In the genomic region with DNA sequence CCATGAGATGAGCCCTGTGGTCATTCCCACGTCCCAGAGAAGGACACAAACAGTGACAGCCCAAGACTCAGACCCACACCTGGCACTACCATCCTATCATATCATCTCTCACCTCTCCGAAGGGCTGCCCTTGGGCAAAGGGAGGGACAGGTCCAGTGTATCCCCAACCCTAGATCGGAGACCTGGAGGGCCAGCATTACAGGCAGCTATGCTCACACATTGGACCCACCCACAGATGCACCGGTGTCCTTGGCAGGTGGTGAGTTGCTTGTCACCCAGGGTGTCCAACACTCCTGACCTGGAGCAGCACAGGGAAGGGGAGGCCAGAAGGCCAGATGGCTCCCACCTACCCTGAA, we compare ENCODE assay signal across 26 cellular contexts.
DNase-seq lines count a peak whose midpoint lies in the region; ATAC-seq, FAIRE-seq and TF ChIP-seq lines count a peak whose summit lies in the region.
"Had no signal": no experiment of that assay in that cellular context is flagged by ENCODE, and none has a peak within 500 bp of the region (broad histone marks: within the 10 kb centered on the region; RNA-seq: fewer than 3 reads in every experiment).

No MANE protein-coding gene starts in this region.

- no peaks in the 10 kb centered on the region for H3K23me2 ChIP-seq in H1 (ENCODE audit: low read depth, low read length)

- no peak for FAIRE-seq in H1 (lab: Jason Lieb, UNC)
- FAIRE-seq: GM12878, RCC 7860 had no signal

- no peak for TF ChIP-seq RAD21 in H1 (IDR thresholded peaks at IDR 0.05 in 1 of 2, conservative IDR thresholded peaks at IDR 0.05 in 1 of 2; ENCODE audit: low read depth in 2 of 2, low read length in 2 of 2)

- peaks cover 11% of the 10 kb centered on the region for H3K4me1 Mint-ChIP-seq in type B pancreatic cell (ENCODE audit: unreplicated experiment)

- H2BK12ac ChIP-seq in H1 (ENCODE audit: low read depth, low read length) (no peak overlapping the region), neuronal stem cell (ENCODE audit: low read length) (no peak overlapping the region)

- H3K4me1 ChIP-seq in H1 (replicated peaks in 1 of 4; ENCODE audit: control insufficient read depth in 3 of 4, insufficient read depth in 4 of 4, low read length in 3 of 4) (peaks cover 0 to 5% (median 0%) of the 10 kb centered on the region in 4 experiments; a peak in 4 of 7 replicates), neuronal stem cell (ENCODE audit: control insufficient read depth in 2 of 2, insufficient read depth in 1 of 2, low read depth in 1 of 2, low read length in 2 of 2) (peaks cover 0 to under 1% of the 10 kb centered on the region in 2 donors)

- TF ChIP-seq POLR2A in H1 (IDR thresholded peaks at IDR 0.05; ENCODE audit: control extremely low read depth in 1 of 2, low read depth in 2 of 2, low read length in 2 of 2): no peak

- no peak overlapping the region for H2BK5ac ChIP-seq in H1 (ENCODE audit: low read depth, low read length)
- H2BK5ac ChIP-seq in neuronal stem cell (ENCODE audit: low read length): no peak overlapping the region

- no peak overlapping the region for H3K18ac ChIP-seq in H1 (ENCODE audit: extremely low read depth, low read length)
- peak overlapping the region; percentile 46 for H3K18ac ChIP-seq in neuronal stem cell (ENCODE audit: low read length)

- H2BK120ac ChIP-seq in H1 (replicated peaks; ENCODE audit: low read depth, low read length) (no peak overlapping the region), neuronal stem cell (ENCODE audit: low read depth, low read length) (no peak overlapping the region)

- H3K27me3 ChIP-seq in H1 (replicated peaks in 1 of 4; ENCODE audit: control insufficient read depth in 3 of 4, extremely low read depth in 1 of 4, insufficient read depth in 3 of 4, low read length in 3 of 4): no peaks in the 10 kb centered on the region; a peak in 2 of 7 replicates
- peaks cover 0 to 34% (median 0%) of the 10 kb centered on the region in 3 experiments for H3K27me3 ChIP-seq in neuronal stem cell (ENCODE audit: control insufficient read depth in 3 of 3, insufficient read depth in 3 of 3, low read depth in 1 of 3, low read length in 3 of 3)
- H3K27me3 ChIP-seq: BLaER1 had no signal

- H3K14ac ChIP-seq in H1 (ENCODE audit: insufficient read length) (no peak overlapping the region), neuronal stem cell (ENCODE audit: low read length) (no peak overlapping the region)

- TF ChIP-seq CTCF in H1 (IDR thresholded peaks at IDR 0.05; ENCODE audit: control extremely low read depth in 1 of 3, insufficient read depth in 1 of 3, low read depth in 1 of 3, low read length in 3 of 3) (no peak), type B pancreatic cell (conservative IDR thresholded peaks at IDR 0.05) (no peak)

- H3K4ac ChIP-seq in H1 (replicated peaks; ENCODE audit: insufficient read length, low read depth, low read length) (no peak overlapping the region), neuronal stem cell (ENCODE audit: low read length) (no peak overlapping the region)

- H2AFZ ChIP-seq in H1 (ENCODE audit: low read length) (no peak overlapping the region), neuronal stem cell (ENCODE audit: low read length) (no peak overlapping the region)
- H2AFZ ChIP-seq: GM23338 had no signal

- no peak overlapping the region for H3K4me2 ChIP-seq in H1 (ENCODE audit: insufficient read depth in 1 of 2, low read depth in 2 of 2, low read length in 2 of 2)
- H3K4me2 ChIP-seq in neuronal stem cell (ENCODE audit: insufficient read depth, low read length, poor library complexity, severe bottlenecking): no peak overlapping the region
- H3K4me2 ChIP-seq: BLaER1, GM23338 had no signal

- no peaks in the 10 kb centered on the region for H3K9me3 ChIP-seq in H1 (ENCODE audit: insufficient read depth in 2 of 2, low read depth in 1 of 2, low read length in 1 of 2)
- no peaks in the 10 kb centered on the region for H3K9me3 ChIP-seq in neuronal stem cell (replicated peaks in 1 of 2; ENCODE audit: control insufficient read depth in 2 of 2, insufficient read depth in 1 of 2, low read depth in 1 of 2, low read length in 2 of 2)
- H3K9me3 ChIP-seq: BLaER1 had no signal

- H4K8ac ChIP-seq in H1 (ENCODE audit: extremely low read depth, insufficient read depth, low read length): peak overlapping the region; percentile 65
- H4K8ac ChIP-seq in neuronal stem cell (ENCODE audit: low read depth, low read length): no peak overlapping the region

- no peak overlapping the region for H3K23ac ChIP-seq in H1 (ENCODE audit: insufficient read length)
- no peak overlapping the region for H3K23ac ChIP-seq in neuronal stem cell (ENCODE audit: low read depth, low read length, poor library complexity)

- H2BK20ac ChIP-seq in H1 (ENCODE audit: low read length): no peak overlapping the region

- POLR2A ChIA-PET in H1 (lab: Charles Lee; ENCODE audit: partially characterized antibody): no interaction called here

- H3K36me3 ChIP-seq in H1 (ENCODE audit: control insufficient read depth in 2 of 4, insufficient read depth in 4 of 4, low read length in 3 of 4): no peaks in the 10 kb centered on the region
- no peaks in the 10 kb centered on the region for H3K36me3 ChIP-seq in neuronal stem cell (replicated peaks in 1 of 2; ENCODE audit: control insufficient read depth in 2 of 2, insufficient read depth in 2 of 2, low read length in 2 of 2)
- H3K36me3 ChIP-seq: BLaER1 had no signal

- CTCF ChIA-PET in H1 (lab: Charles Lee; ENCODE audit: partially characterized antibody): no interaction called here

- H3K9ac ChIP-seq in H1 (replicated peaks in 1 of 4; ENCODE audit: extremely low read depth in 1 of 4, low read depth in 3 of 4, low read length in 3 of 4) (no peak overlapping the region), neuronal stem cell (ENCODE audit: low read depth, low read length, poor library complexity) (no peak overlapping the region)
- H3K9ac ChIP-seq: BLaER1 had no signal

- no peaks in the 10 kb centered on the region for H4K20me1 ChIP-seq in H1 (replicated peaks in 1 of 2; ENCODE audit: control insufficient read depth in 1 of 2, insufficient read depth in 2 of 2, low read length in 2 of 2)
- H4K20me1 ChIP-seq: BLaER1 had no signal

- H3K36me3 Mint-ChIP-seq in type B pancreatic cell: no peaks in the 10 kb centered on the region
- H3K36me3 Mint-ChIP-seq: IgD-negative memory B cell had no signal

- ATAC-seq in HG02610 (IDR thresholded peaks at IDR 0.05; ENCODE audit: unreplicated experiment): no peak
- ATAC-seq: GM12878, GM23338, Right ventricle myocardium inferior had no signal

- H3K27me3 Mint-ChIP-seq in type B pancreatic cell: peaks cover 10% of the 10 kb centered on the region

- H3K79me1 ChIP-seq in H1 (ENCODE audit: low read depth, low read length) (no peaks in the 10 kb centered on the region), neuronal stem cell (ENCODE audit: low read depth, low read length) (no peaks in the 10 kb centered on the region)

- H3K27ac ChIP-seq in H1 (ENCODE audit: low read depth, low read length) (no peak overlapping the region), neuronal stem cell (replicated peaks; ENCODE audit: low read length) (no peak overlapping the region)
- H3K27ac ChIP-seq: 22Rv1, BLaER1 had no signal

- no peak overlapping the region for H3K4me3 Mint-ChIP-seq in type B pancreatic cell
- H3K4me3 Mint-ChIP-seq: CD4-positive, alpha-beta T cell; GM23338; IgD-negative memory B cell had no signal

- no peak overlapping the region for H4K5ac ChIP-seq in H1 (ENCODE audit: insufficient read length, low read depth, low read length)

- H3K4me3 ChIP-seq in H1 (ENCODE audit: extremely low read depth in 1 of 4, insufficient read depth in 2 of 4, low read depth in 3 of 4, low read length in 4 of 4): no peak overlapping the region
- no peak overlapping the region for H3K4me3 ChIP-seq in neuronal stem cell (ENCODE audit: low read length in 2 of 2)
- H3K4me3 ChIP-seq: BLaER1, GM12878, GM23338 had no signal

- no peak overlapping the region for H2AK5ac ChIP-seq in H1 (ENCODE audit: low read depth, low read length)
- H2AK5ac ChIP-seq in neuronal stem cell (ENCODE audit: low read depth, low read length): no peak overlapping the region

- no peak overlapping the region for H3K27ac Mint-ChIP-seq in type B pancreatic cell
- H3K27ac Mint-ChIP-seq: CD4-positive, alpha-beta T cell; GM23338; IgD-negative memory B cell had no signal

- H3K79me2 ChIP-seq in H1 (ENCODE audit: control insufficient read depth in 1 of 2, insufficient read depth in 2 of 2, low read length in 2 of 2): no peaks in the 10 kb centered on the region

- H4K91ac ChIP-seq in H1 (replicated peaks; ENCODE audit: insufficient read length, low read length): no peak overlapping the region
- H4K91ac ChIP-seq in neuronal stem cell (ENCODE audit: low read depth, low read length, poor library complexity): no peak overlapping the region

- H2BK15ac ChIP-seq in H1 (ENCODE audit: low read length) (no peak overlapping the region), neuronal stem cell (ENCODE audit: low read length) (no peak overlapping the region)

- peak; percentile 28 for DNase-seq in activated CD8-positive, alpha-beta memory T cell treated with anti-CD3 and anti-CD28 coated beads for 24 hours
- DNase-seq in activated CD8-positive, alpha-beta memory T cell treated with anti-CD3 and anti-CD28 coated beads, Interleukin-2, amount 50 U/mL, for 48 hours: no peak
- no peak for DNase-seq in H1 (ENCODE audit: low read depth in 1 of 2, low spot score in 2 of 2)
- DNase-seq in neuronal stem cell (ENCODE audit: low spot score): no peak
- DNase-seq in type B pancreatic cell (ENCODE audit: extremely low spot score, unreplicated experiment): peak; percentile 58
- no peak for DNase-seq in NCI-H2227 treated with DMSO at 0.1 percent for 48 hours (lab: John Stamatoyannopoulos, UW)
- DNase-seq in Kasumi-1 (lab: John Stamatoyannopoulos, UW): no peak
- DNase-seq: ACHN; CD4-positive, alpha-beta T cell; COR-L47; DMS 273 treated with DMSO at 0.1 percent for 48 hours; DND-41; MV-4-11; NCI-H1105 treated with DMSO at 0.1 percent for 48 hours; NCI-H2029 treated with DMSO at 0.1 percent for 48 hours; NCI-H2171 treated with DMSO at 0.1 percent for 48 hours; NCI-H446; NCI-H526 had no signal

- H3K9me3 Mint-ChIP-seq in type B pancreatic cell: no peaks in the 10 kb centered on the region
- H3K9me3 Mint-ChIP-seq: CD4-positive, alpha-beta T cell; GM23338; IgD-negative memory B cell had no signal

- 86% methylated on average over 4 of the region's 4 CpGs; no CpG with 5 or more reads in 1 of the 2 experiments for WGBS in H1 (ENCODE audit: extremely low coverage in 1 of 2, insufficient coverage in 1 of 2, insufficient read length in 1 of 2, insufficient replicate concordance in 2 of 2, low coverage in 1 of 2, low lambda C conversion rate in 2 of 2, missing lambda C conversion rate in 1 of 2), 2 experiments
- WGBS in neuronal stem cell (ENCODE audit: extremely low coverage in 2 of 2, insufficient read length in 2 of 2, insufficient replicate concordance in 1 of 2), 2 donors: no CpG with 5 or more reads among the region's 4 CpGs

- H3K56ac ChIP-seq in H1 (replicated peaks; ENCODE audit: insufficient read length, low read depth, low read length): no peak overlapping the region

- TF ChIP-seq EP300 in H1 (IDR thresholded peaks at IDR 0.05; ENCODE audit: borderline replicate concordance in 1 of 2, low read depth in 2 of 2, low read length in 2 of 2): no peak

TF ChIP-seq in H1, 55 proteins besides CTCF, POLR2A, EP300 and RAD21 (continues in another document):
- TF ChIP-seq BCL11A (IDR thresholded peaks at IDR 0.05; ENCODE audit: low read depth in 2 of 2, low read length in 2 of 2) (no peak), CHD1 (IDR thresholded peaks at IDR 0.05; ENCODE audit: low read depth, low read length) (no peak), CEBPB (IDR thresholded peaks at IDR 0.05; ENCODE audit: low read depth, low read length) (no peak)

Comparison
In these comparisons a context has a peak if more than half of its experiments do, and no peak if none do; other contexts are left out.
1. DNase-seq: peak in activated CD8-positive, alpha-beta memory T cell treated with anti-CD3 and anti-CD28 coated beads for 24 hours (single experiment) and type B pancreatic cell (single experiment); none in activated CD8-positive, alpha-beta memory T cell treated with anti-CD3 and anti-CD28 coated beads, Interleukin-2, amount 50 U/mL, for 48 hours (single experiment), H1 (0 of 2), neuronal stem cell (single experiment), NCI-H2227 treated with DMSO at 0.1 percent for 48 hours (single experiment) and Kasumi-1 (0 of 2).